ENCODE assay signal across 1 cellular context in the genomic region with DNA sequence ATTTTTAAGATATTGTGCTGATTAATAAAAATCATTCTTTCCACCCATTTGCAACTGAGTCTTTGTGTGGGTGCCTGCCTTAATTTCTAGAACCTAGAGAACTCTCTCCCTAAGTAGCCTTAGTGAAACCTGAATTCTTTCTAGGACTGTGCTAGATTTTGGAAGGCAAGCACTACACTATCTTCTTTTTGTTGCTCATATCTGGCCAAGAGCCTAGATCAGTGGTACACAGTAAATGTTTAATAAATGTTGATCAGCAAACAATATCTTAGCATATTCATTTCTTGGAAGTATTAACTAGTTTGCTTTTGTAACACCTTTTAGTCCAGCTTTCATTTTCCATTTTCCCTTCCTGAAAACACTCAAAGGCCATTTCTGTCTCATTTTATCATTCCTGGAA.
TF ChIP-seq lines count a peak whose summit lies in the region.

No MANE protein-coding gene starts in this region.

TF ChIP-seq in HepG2, 621 proteins besides CTCF, POLR2A, EP300 and RAD21 (continued from another document):
- TF ChIP-seq, protein P1, sequence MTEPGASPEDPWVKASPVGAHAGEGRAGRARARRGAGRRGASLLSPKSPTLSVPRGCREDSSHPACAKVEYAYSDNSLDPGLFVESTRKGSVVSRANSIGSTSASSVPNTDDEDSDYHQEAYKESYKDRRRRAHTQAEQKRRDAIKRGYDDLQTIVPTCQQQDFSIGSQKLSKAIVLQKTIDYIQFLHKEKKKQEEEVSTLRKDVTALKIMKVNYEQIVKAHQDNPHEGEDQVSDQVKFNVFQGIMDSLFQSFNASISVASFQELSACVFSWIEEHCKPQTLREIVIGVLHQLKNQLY (CRISPR knock-in tag; IDR thresholded peaks at IDR 0.05) = no peak
